In the genomic region with DNA sequence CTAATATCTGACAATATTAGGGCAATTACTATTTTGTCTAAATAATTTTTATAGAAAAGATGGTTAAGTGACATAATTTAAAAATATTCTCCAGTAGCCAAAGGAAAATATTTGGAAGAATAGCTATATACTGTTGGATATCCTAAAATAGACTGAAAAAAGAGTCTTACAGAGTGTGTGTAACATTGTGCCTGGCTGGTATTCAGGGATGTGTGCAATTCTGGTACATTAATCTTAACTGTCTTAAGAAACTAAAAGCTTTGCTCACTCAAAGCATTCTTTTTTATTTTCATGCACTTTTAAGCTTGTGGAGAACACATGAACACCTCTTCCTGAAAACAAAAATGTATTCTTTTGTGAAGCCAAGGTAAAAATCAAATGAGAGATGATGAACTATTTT, we compare ENCODE assay signal across 18 cellular contexts. TPM values are rescaled to one million over a fixed set of nuclear protein-coding genes. Genes with fewer than 3 reads are reported as not detected.
A peak's percentile ranks its signal among the peaks of the same experiment; 100 is the strongest.
DNase-seq lines count a peak whose midpoint lies in the region; ATAC-seq and TF ChIP-seq lines count a peak whose summit lies in the region.
"Had no signal": no experiment of that assay in that cellular context is flagged by ENCODE, and none has a peak within 500 bp of the region (broad histone marks: within the 10 kb centered on the region; RNA-seq: fewer than 3 reads in every experiment).

No MANE protein-coding gene starts in this region.

- no peak for TF ChIP-seq CTCF in choroid plexus epithelial cell (conservative IDR thresholded peaks at IDR 0.05; ENCODE audit: low read depth, low read length)
- TF ChIP-seq CTCF in sigmoid colon (IDR thresholded peaks at IDR 0.05), result no peak
- TF ChIP-seq CTCF in PC-3 (conservative IDR thresholded peaks at IDR 0.05; ENCODE audit: low read depth, low read length), result no peak

- no peaks in the 10 kb centered on the region for H3K9me3 ChIP-seq in HUES48 (ENCODE audit: control insufficient read depth, insufficient read depth, low read length)
- no peaks in the 10 kb centered on the region for H3K9me3 ChIP-seq in sigmoid colon
- no peaks in the 10 kb centered on the region for H3K9me3 ChIP-seq in PC-3 (ENCODE audit: low read length)
- H3K9me3 ChIP-seq: mucosa of descending colon had no signal

- H3K27ac Mint-ChIP-seq in activated T-cell treated with anti-CD3 and anti-CD28 coated beads, Interleukin-2, amount 50 U/mL, for 72 hours, result no peak overlapping the region
- H3K27ac Mint-ChIP-seq: dendritic cell treated with granulocyte-macrophage colony-stimulating factor and Interleukin-4, amounts not matched to agents 40 ng/mL and 50 ng/mL, for 4 days; stimulated activated naive B cell treated with anti-CD40 and anti-IgM and Interleukin-4, amounts not matched to agents 10 μg/mL and 1 μg/mL and 100 μg/mL, for 72 hours had no signal

- no peak overlapping the region for H2AFZ ChIP-seq in PC-3 (ENCODE audit: low read length)

- DNase-seq in choroid plexus epithelial cell (ENCODE audit: low read depth) (peak; percentile 43), left kidney (ENCODE audit: low read depth, low spot score) (peak; percentile 32), sigmoid colon (no peak), anterior cingulate cortex (lab: John Stamatoyannopoulos, UW) (no peak), PC-3 (no peak)
- no peak for DNase-seq in activated T-cell treated with anti-CD3 and anti-CD28 coated beads, Interleukin-2, amount 50 U/mL, for 72 hours
- DNase-seq: activated CD4-positive, alpha-beta T cell treated with anti-CD3 and anti-CD28 coated beads for 48 hours; activated T-cell treated with anti-CD3 and anti-CD28 coated beads, Interleukin-2, amount 50 U/mL, for 4 hours; amniotic stem cell; Calu3; MM.1S; mucosa of descending colon; NCI-H2081; NCI-H748 treated with DMSO at 0.1 percent for 48 hours; stimulated activated naive B cell treated with anti-CD40 and anti-IgM and Interleukin-4, amounts not matched to agents 10 μg/mL and 1 μg/mL and 100 μg/mL, for 72 hours had no signal

- H3K9ac ChIP-seq in HUES48 (ENCODE audit: low read depth, low read length), result no peak overlapping the region
- no peak overlapping the region for H3K9ac ChIP-seq in PC-3 (ENCODE audit: low read length)

- H3K27me3 ChIP-seq in HUES48 (ENCODE audit: control insufficient read depth, insufficient read depth, low read length), result no peaks in the 10 kb centered on the region
- no peaks in the 10 kb centered on the region for H3K27me3 ChIP-seq in sigmoid colon
- H3K27me3 ChIP-seq in PC-3 (ENCODE audit: low read length), result no peaks in the 10 kb centered on the region

- H3K4me1 ChIP-seq in HUES48 (ENCODE audit: control insufficient read depth, insufficient read depth, low read length), result no peaks in the 10 kb centered on the region
- H3K4me1 ChIP-seq in sigmoid colon, result peaks cover 0 to 20% (median 17%) of the 10 kb centered on the region in 4 donors
- H3K4me1 ChIP-seq in PC-3 (ENCODE audit: insufficient read depth, low read length), result 0 out of 2 replicates have a peak, but pooled peaks cover 4% of the 10 kb centered on the region

- H3K4me2 ChIP-seq in PC-3 (ENCODE audit: low read length), result no peak overlapping the region

- peaks cover 6% of the 10 kb centered on the region for H3K4me1 Mint-ChIP-seq in activated T-cell treated with anti-CD3 and anti-CD28 coated beads, Interleukin-2, amount 50 U/mL, for 72 hours (ENCODE audit: low read depth)

- H3K27me3 Mint-ChIP-seq in activated T-cell treated with anti-CD3 and anti-CD28 coated beads, Interleukin-2, amount 50 U/mL, for 72 hours (ENCODE audit: low read depth), result no peaks in the 10 kb centered on the region
- H3K27me3 Mint-ChIP-seq: dendritic cell treated with granulocyte-macrophage colony-stimulating factor and Interleukin-4, amounts not matched to agents 40 ng/mL and 50 ng/mL, for 4 days; stimulated activated naive B cell treated with anti-CD40 and anti-IgM and Interleukin-4, amounts not matched to agents 10 μg/mL and 1 μg/mL and 100 μg/mL, for 72 hours had no signal

- CTCF ChIA-PET in PC-3 (lab: Charles Lee), result interaction anchor here (0.6 kb wide), 1 partner anchor 451 kb away, joined by 5 read pairs; no protein-coding TSS in a partner anchor

- POLR2A ChIA-PET in PC-3 (lab: Charles Lee; ENCODE audit: unreplicated experiment), result interaction anchor here (0.7 kb wide), 1 partner anchor 141 kb away, joined by 3 read pairs; no protein-coding TSS in a partner anchor

- TF ChIP-seq EP300 in sigmoid colon (IDR thresholded peaks at IDR 0.05), result no peak

- H3K36me3 ChIP-seq in HUES48 (ENCODE audit: control insufficient read depth, insufficient read depth, low read length), result peaks cover 54% of the 10 kb centered on the region
- H3K36me3 ChIP-seq in sigmoid colon, result peaks cover 0 to 6% (median 0%) of the 10 kb centered on the region in 4 donors
- H3K36me3 ChIP-seq in PC-3 (ENCODE audit: low read depth, low read length), result peaks cover 5% of the 10 kb centered on the region; the same call in 1 of the 2 replicates

- H3K9me3 Mint-ChIP-seq in activated T-cell treated with anti-CD3 and anti-CD28 coated beads, Interleukin-2, amount 50 U/mL, for 72 hours, result no peaks in the 10 kb centered on the region
- H3K9me3 Mint-ChIP-seq: activated T-cell treated with anti-CD3 and anti-CD28 coated beads, Interleukin-2, amount 50 U/mL, for 4 hours; dendritic cell treated with granulocyte-macrophage colony-stimulating factor and Interleukin-4, amounts not matched to agents 40 ng/mL and 50 ng/mL, for 4 days; stimulated activated naive B cell treated with anti-CD40 and anti-IgM and Interleukin-4, amounts not matched to agents 10 μg/mL and 1 μg/mL and 100 μg/mL, for 72 hours had no signal

- no peak overlapping the region for H3K4me3 Mint-ChIP-seq in activated T-cell treated with anti-CD3 and anti-CD28 coated beads, Interleukin-2, amount 50 U/mL, for 72 hours
- H3K4me3 Mint-ChIP-seq: activated T-cell treated with anti-CD3 and anti-CD28 coated beads, Interleukin-2, amount 50 U/mL, for 4 hours; dendritic cell treated with granulocyte-macrophage colony-stimulating factor and Interleukin-4, amounts not matched to agents 40 ng/mL and 50 ng/mL, for 4 days; stimulated activated naive B cell treated with anti-CD40 and anti-IgM and Interleukin-4, amounts not matched to agents 10 μg/mL and 1 μg/mL and 100 μg/mL, for 72 hours had no signal

- no peaks in the 10 kb centered on the region for H3K79me2 ChIP-seq in PC-3 (ENCODE audit: low read length)

- H4K20me1 ChIP-seq in PC-3 (ENCODE audit: low read length), result no peaks in the 10 kb centered on the region

- ATAC-seq in PC-3 (no peak), HG02610 (IDR thresholded peaks at IDR 0.05; ENCODE audit: unreplicated experiment) (no peak)
- ATAC-seq in activated T-cell treated with anti-CD3 and anti-CD28 coated beads, Interleukin-2, amount 50 U/mL, for 72 hours (replicated peaks in 1 of 2), result no peak
- ATAC-seq: activated T-cell treated with anti-CD3 and anti-CD28 coated beads, Interleukin-2, amount 50 U/mL, for 4 hours; stimulated activated naive B cell treated with anti-CD40 and anti-IgM and Interleukin-4, amounts not matched to agents 10 μg/mL and 1 μg/mL and 100 μg/mL, for 72 hours had no signal

- H3K27ac ChIP-seq in HUES48 (ENCODE audit: low read depth, low read length) (peak overlapping the region; percentile 85), sigmoid colon (peak overlapping the region; percentile 43 to 79 (median 73)), PC-3 (ENCODE audit: low read length) (no peak overlapping the region)

- H3K4me3 ChIP-seq in HUES48 (ENCODE audit: low read depth, low read length), result no peak overlapping the region
- no peak overlapping the region for H3K4me3 ChIP-seq in choroid plexus epithelial cell (ENCODE audit: low read depth, low read length)
- no peak overlapping the region for H3K4me3 ChIP-seq in sigmoid colon
- H3K4me3 ChIP-seq in PC-3 (ENCODE audit: low read length), result no peak overlapping the region
- H3K4me3 ChIP-seq: mucosa of descending colon had no signal

- no TSS peak for BruUV-seq in PC-3 (replicated peaks; lab: Mats Ljungman, UMichigan)

- TF ChIP-seq POLR2A in sigmoid colon (IDR thresholded peaks at IDR 0.05), result no peak

- no peaks in the 10 kb centered on the region for H3K9me2 ChIP-seq in PC-3 (replicated peaks; ENCODE audit: low read length)

- no peaks in the 10 kb centered on the region for H3K36me3 Mint-ChIP-seq in activated T-cell treated with anti-CD3 and anti-CD28 coated beads, Interleukin-2, amount 50 U/mL, for 72 hours (ENCODE audit: insufficient read depth in 2 of 2)
- H3K36me3 Mint-ChIP-seq: stimulated activated naive B cell treated with anti-CD40 and anti-IgM and Interleukin-4, amounts not matched to agents 10 μg/mL and 1 μg/mL and 100 μg/mL, for 72 hours had no signal

- intact Hi-C loops in sigmoid colon (cut with DNase I) (no loop called here), PC-3 (cut with micrococcal nuclease) (no loop called here)

- no peaks in the 10 kb centered on the region for H3F3A ChIP-seq in PC-3 (ENCODE audit: low read length, unreplicated experiment)

RNA-seq across cellular contexts. Expression of a gene that starts 10.1 kb away (rescaled TPM):
- 10 to 100 TPM; 28.8 to 78.1 (median 52.2) TPM for total RNA-seq in sigmoid colon
- 10 to 100 TPM in 1 of 3 donors, 1 to 10 TPM in 2; 7.8 to 12.2 (median 8.3) TPM for polyA plus RNA-seq in sigmoid colon
- total RNA-seq in PC-3 (2014; rRNA removed), result 31.6 and 43.7 TPM in 2 replicates
- 10 to 100 TPM; 37.6 to 38.7 TPM for total RNA-seq in activated T-cell treated with anti-CD3 and anti-CD28 coated beads, Interleukin-2, amount 50 U/mL, for 72 hours

Comparison
In these comparisons a context has a peak if more than half of its experiments do, and no peak if none do; other contexts are left out.
1. DNase-seq: peak in choroid plexus epithelial cell (single experiment) and left kidney (single experiment); none in sigmoid colon (single experiment), anterior cingulate cortex (0 of 58), PC-3 (single experiment) and activated T-cell treated with anti-CD3 and anti-CD28 coated beads, Interleukin-2, amount 50 U/mL, for 72 hours (0 of 2).